Comparison of ENCODE assay signal across 11 cellular contexts in the genomic region with DNA sequence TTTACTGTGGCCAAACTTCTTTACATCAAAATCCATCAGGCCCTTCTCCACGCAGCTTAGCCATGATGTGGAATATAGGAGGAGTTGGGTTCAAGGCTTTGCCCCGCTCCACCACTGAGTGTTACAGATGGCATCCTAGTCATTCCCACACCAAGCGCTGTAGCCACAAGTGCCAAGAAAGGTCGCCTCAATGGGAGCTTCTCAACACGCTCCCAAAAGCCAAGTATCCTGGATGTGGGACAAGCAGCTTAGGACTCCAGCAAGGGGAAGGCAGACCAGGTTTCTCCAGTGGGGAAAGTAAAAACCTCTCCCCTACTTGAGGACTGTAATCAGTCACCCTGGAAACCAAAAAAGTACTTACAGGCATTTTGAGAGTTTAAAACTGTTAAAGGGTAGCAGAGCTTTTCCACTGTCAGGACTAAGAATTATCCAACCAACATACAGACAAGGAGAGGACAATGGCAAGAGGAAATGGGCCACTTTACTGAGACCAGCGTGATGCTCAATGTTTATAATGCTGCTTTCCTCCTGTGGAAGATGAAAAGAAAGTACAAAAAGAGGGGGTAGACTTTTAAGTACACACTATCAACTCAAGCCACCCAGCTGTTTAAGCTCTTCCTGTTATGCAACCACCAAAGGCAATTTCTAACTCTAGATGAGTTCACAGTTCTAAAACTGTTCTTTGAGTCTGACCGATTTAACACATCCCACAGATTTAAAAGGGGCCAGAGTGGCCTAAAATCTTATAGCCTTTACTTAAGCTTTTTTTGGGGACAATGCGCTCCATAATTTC.
DNase-seq lines count a peak whose midpoint lies in the region; ATAC-seq lines count a peak whose summit lies in the region.
"Had no signal": no experiment of that assay in that cellular context is flagged by ENCODE, and none has a peak within 500 bp of the region (broad histone marks: within the 10 kb centered on the region; RNA-seq: fewer than 3 reads in every experiment).

No MANE protein-coding gene starts in this region.

- ATAC-seq in T-helper 17 cell (peak; percentile 83), GM18517 (IDR thresholded peaks at IDR 0.05; ENCODE audit: unreplicated experiment) (no peak)
- ATAC-seq in stimulated activated naive CD8-positive, alpha-beta T cell treated with anti-CD3 and anti-CD28 coated beads, Interleukin-15, amount 100 ng/mL, for 72 hours = peak; percentile 80
- ATAC-seq: A549 had no signal

- H3K4me3 Mint-ChIP-seq in activated CD4-positive, alpha-beta T cell treated with anti-CD3 and anti-CD28 coated beads, Interleukin-2, amount 10 ng/mL, durations not matched to agents 24 days and 14 days = peak overlapping the region; percentile 67
- H3K4me3 Mint-ChIP-seq in T-helper 17 cell = peak overlapping the region; percentile 78
- peak overlapping the region; percentile 27 to 70 for H3K4me3 Mint-ChIP-seq in stimulated activated naive CD8-positive, alpha-beta T cell treated with anti-CD3 and anti-CD28 coated beads, Interleukin-15, amount 100 ng/mL, for 72 hours

- H3K36me3 Mint-ChIP-seq in activated CD4-positive, alpha-beta T cell treated with anti-CD3 and anti-CD28 coated beads, Interleukin-2, amount 10 ng/mL, durations not matched to agents 24 days and 14 days (ENCODE audit: low read depth) = peaks cover 66% of the 10 kb centered on the region
- H3K36me3 Mint-ChIP-seq in T-helper 17 cell (ENCODE audit: low read depth) = peaks cover 8% of the 10 kb centered on the region

- no peaks in the 10 kb centered on the region for H3K27me3 Mint-ChIP-seq in activated CD4-positive, alpha-beta T cell treated with anti-CD3 and anti-CD28 coated beads, Interleukin-2, amount 10 ng/mL, durations not matched to agents 24 days and 14 days
- H3K27me3 Mint-ChIP-seq in T-helper 17 cell = no peaks in the 10 kb centered on the region
- H3K27me3 Mint-ChIP-seq in stimulated activated naive CD8-positive, alpha-beta T cell treated with anti-CD3 and anti-CD28 coated beads, Interleukin-15, amount 100 ng/mL, for 72 hours = no peaks in the 10 kb centered on the region

- peak; percentile 69 for DNase-seq in activated CD4-positive, alpha-beta T cell treated with anti-CD3 and anti-CD28 coated beads, Interleukin-2, amount 10 ng/mL, durations not matched to agents 24 days and 14 days
- DNase-seq in activated CD4-positive, alpha-beta T cell treated with anti-CD3 and anti-CD28 coated beads for 4 hours = no peak
- DNase-seq in T-helper 17 cell (no peak), globus pallidus (ENCODE audit: low spot score) (peak; percentile 59), COR-L47 (lab: John Stamatoyannopoulos, UW) (no peak), NCI-H226 (no peak)
- DNase-seq in stimulated activated naive CD8-positive, alpha-beta T cell treated with anti-CD3 and anti-CD28 coated beads, Interleukin-15, amount 100 ng/mL, for 72 hours = no peak
- DNase-seq: NCI-H2029 treated with DMSO at 0.1 percent for 48 hours, trophoblast cell had no signal

- peaks cover 49% of the 10 kb centered on the region for H3K4me1 Mint-ChIP-seq in activated CD4-positive, alpha-beta T cell treated with anti-CD3 and anti-CD28 coated beads, Interleukin-2, amount 10 ng/mL, durations not matched to agents 24 days and 14 days
- peaks cover 28% of the 10 kb centered on the region for H3K4me1 Mint-ChIP-seq in T-helper 17 cell
- H3K4me1 Mint-ChIP-seq in stimulated activated naive CD8-positive, alpha-beta T cell treated with anti-CD3 and anti-CD28 coated beads, Interleukin-15, amount 100 ng/mL, for 72 hours = peaks cover 53% of the 10 kb centered on the region

- peak overlapping the region; percentile 43 for H3K27ac Mint-ChIP-seq in activated CD4-positive, alpha-beta T cell treated with anti-CD3 and anti-CD28 coated beads, Interleukin-2, amount 10 ng/mL, durations not matched to agents 24 days and 14 days
- H3K27ac Mint-ChIP-seq in T-helper 17 cell = peak overlapping the region; percentile 91
- peak overlapping the region; percentile 37 to 83 for H3K27ac Mint-ChIP-seq in stimulated activated naive CD8-positive, alpha-beta T cell treated with anti-CD3 and anti-CD28 coated beads, Interleukin-15, amount 100 ng/mL, for 72 hours

- intact Hi-C loops in activated CD4-positive, alpha-beta T cell treated with anti-CD3 and anti-CD28 coated beads, Interleukin-2, amount 10 ng/mL, durations not matched to agents 24 days and 14 days (cut with micrococcal nuclease) = loop anchor here (2.0 kb wide), 1 partner anchor 14 kb away; no protein-coding TSS in a partner anchor

- H3K9me3 Mint-ChIP-seq in activated CD4-positive, alpha-beta T cell treated with anti-CD3 and anti-CD28 coated beads, Interleukin-2, amount 10 ng/mL, durations not matched to agents 24 days and 14 days = peaks cover 6% of the 10 kb centered on the region
- peaks cover 0 to 4% of the 10 kb centered on the region in 2 donors for H3K9me3 Mint-ChIP-seq in stimulated activated naive CD8-positive, alpha-beta T cell treated with anti-CD3 and anti-CD28 coated beads, Interleukin-15, amount 100 ng/mL, for 72 hours

- H3K9me3 ChIP-seq in T-helper 17 cell (ENCODE audit: control insufficient read depth, low read length, poor library complexity, severe bottlenecking) = no peaks in the 10 kb centered on the region
- H3K9me3 ChIP-seq: A549 had no signal

Comparison
In these comparisons a context has a peak if more than half of its experiments do, and no peak if none do; other contexts are left out.
1. DNase-seq: peak in activated CD4-positive, alpha-beta T cell treated with anti-CD3 and anti-CD28 coated beads, Interleukin-2, amount 10 ng/mL, durations not matched to agents 24 days and 14 days (single experiment) and globus pallidus (single experiment); none in activated CD4-positive, alpha-beta T cell treated with anti-CD3 and anti-CD28 coated beads for 4 hours (0 of 2), T-helper 17 cell (0 of 3), stimulated activated naive CD8-positive, alpha-beta T cell treated with anti-CD3 and anti-CD28 coated beads, Interleukin-15, amount 100 ng/mL, for 72 hours (0 of 2), COR-L47 (single experiment) and NCI-H226 (single experiment).
2. Peak in every context shown above with its lines, with median percentiles within 50 percentile points of each other: H3K27ac Mint-ChIP-seq and H3K4me3 Mint-ChIP-seq.